8 cellular contexts compared by ENCODE assay signal in the genomic region with DNA sequence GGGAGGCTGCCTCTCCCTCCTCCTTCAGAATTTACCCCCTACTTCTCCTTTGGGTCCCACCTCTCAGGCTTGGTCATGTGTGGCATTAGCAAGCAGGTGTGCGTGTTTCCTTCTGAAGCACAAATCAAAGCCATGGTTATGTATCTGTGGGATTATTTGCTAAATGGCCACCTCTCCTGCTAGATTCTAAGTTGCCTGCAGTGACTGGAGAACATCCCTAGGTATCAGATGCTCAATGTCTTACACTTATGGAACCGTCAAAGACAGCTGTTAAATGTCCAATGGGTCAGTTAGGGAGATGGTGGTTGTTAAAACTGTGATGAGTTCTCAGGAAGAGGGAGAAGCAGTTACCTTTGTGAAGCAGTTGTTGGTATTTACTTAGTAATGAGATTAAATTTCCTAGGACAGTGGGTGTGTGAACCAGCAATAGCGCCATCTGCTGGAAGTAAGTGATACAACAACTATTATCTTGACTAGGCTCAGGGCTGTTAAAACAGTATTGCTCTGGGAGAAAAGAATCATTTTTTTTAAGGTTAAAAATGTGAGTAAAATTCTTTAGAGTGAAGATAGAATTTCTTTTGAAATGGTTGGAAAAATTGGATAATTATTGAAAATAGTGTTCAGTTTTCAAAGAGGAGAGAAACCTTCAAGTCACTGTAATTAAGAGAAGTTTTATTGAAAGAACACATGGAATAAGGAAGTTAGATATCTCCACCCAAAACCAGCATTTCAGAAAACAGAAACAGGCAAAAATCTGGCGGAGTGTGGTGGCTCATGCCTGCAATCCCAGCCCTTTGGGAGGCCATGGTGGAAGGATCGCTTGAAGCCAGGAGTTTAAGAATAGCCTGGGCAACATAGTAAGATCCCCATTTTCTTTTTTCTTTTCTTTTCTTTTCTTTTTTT.
DNase-seq lines count a peak whose midpoint lies in the region; ATAC-seq and TF ChIP-seq lines count a peak whose summit lies in the region.

No MANE protein-coding gene starts in this region.

- no peaks in the 10 kb centered on the region for H3K36me3 ChIP-seq in BLaER1 treated with 17β-estradiol and CSF1 and Interleukin-3, amounts not matched to agents 10 nM and 100 nM

- peaks cover 0 to 4% (median 0%) of the 10 kb centered on the region in 11 experiments; a peak in 1 of 22 replicates for H3K9me3 ChIP-seq in BLaER1 treated with 17β-estradiol and CSF1 and Interleukin-3, amounts not matched to agents 10 nM and 100 nM (replicated peaks in 1 of 11)

- no peaks in the 10 kb centered on the region for H4K20me1 ChIP-seq in BLaER1 treated with 17β-estradiol and CSF1 and Interleukin-3, amounts not matched to agents 10 nM and 100 nM

- ATAC-seq in GM18502 (IDR thresholded peaks at IDR 0.05; ENCODE audit: poor library complexity, unreplicated experiment): peak; percentile 75
- peak; percentile 71 for ATAC-seq in HG03039 (IDR thresholded peaks at IDR 0.05; ENCODE audit: unreplicated experiment)

- peak overlapping the region in 4 of 11 experiments; percentile 17 to 72 (median 56); a peak in 6 of 22 replicates for H3K4me2 ChIP-seq in BLaER1 treated with 17β-estradiol and CSF1 and Interleukin-3, amounts not matched to agents 10 nM and 100 nM

- H3K4me3 ChIP-seq in BLaER1 treated with 17β-estradiol and CSF1 and Interleukin-3, amounts not matched to agents 10 nM and 100 nM: no peak overlapping the region
- no peak overlapping the region for H3K4me3 ChIP-seq in fibroblast of pulmonary artery (replicated peaks; ENCODE audit: low read depth, low read length)

- H3K27me3 ChIP-seq in BLaER1 treated with 17β-estradiol and CSF1 and Interleukin-3, amounts not matched to agents 10 nM and 100 nM: no peaks in the 10 kb centered on the region

- no peaks in the 10 kb centered on the region for H3K36me3 Mint-ChIP-seq in nephron (ENCODE audit: low read depth)

- no peak overlapping the region for H3K4me3 Mint-ChIP-seq in nephron

- DNase-seq in NCI-H2081 treated with DMSO at 0.1 percent for 48 hours (lab: John Stamatoyannopoulos, UW) (peak; percentile 55), fibroblast of pulmonary artery (ENCODE audit: low read depth) (peak; percentile 84)
- DNase-seq in NK-92 treated with Interleukin-12 subunit alpha and Interleukin-12 subunit beta, amount 100 ng/mL, for 24 hours (lab: John Stamatoyannopoulos, UW): no peak

- no peaks in the 10 kb centered on the region for H3K9me3 Mint-ChIP-seq in nephron

- peak overlapping the region in 8 of 11 experiments; percentile 3 to 60 (median 36); a peak in 10 of 22 replicates for H3K27ac ChIP-seq in BLaER1 treated with 17β-estradiol and CSF1 and Interleukin-3, amounts not matched to agents 10 nM and 100 nM
- H3K27ac ChIP-seq in VCaP: peak overlapping the region; percentile 53

- H3K9ac ChIP-seq in BLaER1 treated with 17β-estradiol and CSF1 and Interleukin-3, amounts not matched to agents 10 nM and 100 nM: peak overlapping the region in 2 of 11 experiments; percentile 16 to 20; a peak in 2 of 22 replicates

- peak overlapping the region in 1 of 3 experiments; percentile 1 for H3K27ac Mint-ChIP-seq in nephron

- TF ChIP-seq CTCF in VCaP (conservative IDR thresholded peaks at IDR 0.05) (peak; percentile 85), fibroblast of pulmonary artery (IDR thresholded peaks at IDR 0.05; ENCODE audit: low read length, missing control alignments) (peak; percentile 70), nephron (IDR thresholded peaks at IDR 0.05; ENCODE audit: unreplicated experiment in 3 of 3) (peak; percentile 79 to 87 (median 86))

- H3K27me3 Mint-ChIP-seq in nephron (ENCODE audit: low read depth): peaks cover 16% of the 10 kb centered on the region

- H3K4me1 Mint-ChIP-seq in nephron: peaks cover 35% of the 10 kb centered on the region

- peaks cover 0 to 63% (median 6%) of the 10 kb centered on the region in 10 experiments; a peak in 8 of 20 replicates for H3K4me1 ChIP-seq in BLaER1 treated with 17β-estradiol and CSF1 and Interleukin-3, amounts not matched to agents 10 nM and 100 nM
